8 cellular contexts compared by ENCODE assay signal in genomic region chr4:304987-305680, GRCh38. TPM values are rescaled to one million over a fixed set of nuclear protein-coding genes. Genes with fewer than 3 reads are reported as not detected.
DNase-seq lines count a peak whose midpoint lies in the region; FAIRE-seq and TF ChIP-seq lines count a peak whose summit lies in the region.

ZNF732 (minus strand) TSS chr4:305474; CDS start chr4:305310, 164 bp downstream.

- intact Hi-C loops in spleen (cut with DNase I; ENCODE audit: low total_unique reads): no loop called here

- in situ Hi-C loops in GM13977 (cut with MboI; ENCODE audit: low pct_unique_long_range_greater_than_20kb, low sequenced_read_pairs, unreplicated experiment): no loop called here

- H3K27me3 ChIP-seq in HL-60 (ENCODE audit: insufficient read depth, poor library complexity, severe bottlenecking) (no peaks in the 10 kb centered on the region), bronchial epithelial cell (ENCODE audit: control insufficient read depth, insufficient read depth, low read length) (no peaks in the 10 kb centered on the region), spleen (replicated peaks in 1 of 7) (peaks cover 0 to 22% (median 0%) of the 10 kb centered on the region in 7 donors)

- peaks cover 0 to 95% (median 87%) of the 10 kb centered on the region in 8 donors for H3K9me3 ChIP-seq in spleen

- no peak within 1 kb of the TSS for H3K4me3 Mint-ChIP-seq in activated naive CD4-positive, alpha-beta T cell treated with anti-CD3 and anti-CD28 coated beads, Interleukin-2, amount 10 ng/mL, durations not matched to agents 7 days and 5 days

- peaks cover 0 to 6% (median 0%) of the 10 kb centered on the region in 6 donors for H3K4me1 ChIP-seq in spleen

- peaks cover 51% of the 10 kb centered on the region for H3K9me3 Mint-ChIP-seq in activated naive CD4-positive, alpha-beta T cell treated with anti-CD3 and anti-CD28 coated beads, Interleukin-2, amount 10 ng/mL, durations not matched to agents 7 days and 5 days

- H3K27me3 Mint-ChIP-seq in activated naive CD4-positive, alpha-beta T cell treated with anti-CD3 and anti-CD28 coated beads, Interleukin-2, amount 10 ng/mL, durations not matched to agents 7 days and 5 days: peaks cover 26% of the 10 kb centered on the region

- H3K36me3 ChIP-seq in bronchial epithelial cell (ENCODE audit: control insufficient read depth, insufficient read depth, low read length) (no peaks in the 10 kb centered on the region), spleen (no peaks in the 10 kb centered on the region)

- H3K4me1 Mint-ChIP-seq in activated naive CD4-positive, alpha-beta T cell treated with anti-CD3 and anti-CD28 coated beads, Interleukin-2, amount 10 ng/mL, durations not matched to agents 7 days and 5 days: peaks cover 13% of the 10 kb centered on the region

- H3K36me3 Mint-ChIP-seq in activated naive CD4-positive, alpha-beta T cell treated with anti-CD3 and anti-CD28 coated beads, Interleukin-2, amount 10 ng/mL, durations not matched to agents 7 days and 5 days: peaks cover 7% of the 10 kb centered on the region

- DNase-seq in HL-60 (ENCODE audit: low read depth in 1 of 2, low spot score in 1 of 2): no peak
- DNase-seq in bronchial epithelial cell (ENCODE audit: low read depth): peak; percentile 79
- DNase-seq in iris pigment epithelial cell (ENCODE audit: low read depth): peak; percentile 93
- DNase-seq in spleen: no peak
- no peak for DNase-seq in NCI-H1048 (lab: John Stamatoyannopoulos, UW)
- no peak for DNase-seq in HT-29 (ENCODE audit: low spot score)
- no peak for DNase-seq in activated naive CD4-positive, alpha-beta T cell treated with anti-CD3 and anti-CD28 coated beads, Interleukin-2, amount 10 ng/mL, durations not matched to agents 7 days and 5 days
- no peak for DNase-seq in GM13977 (ENCODE audit: low spot score)

- no peak within 1 kb of the TSS for H3K4me3 ChIP-seq in HL-60 (replicated peaks; ENCODE audit: insufficient read depth, low read length)
- peak within 1 kb of the TSS; percentile 60 for H3K4me3 ChIP-seq in bronchial epithelial cell (ENCODE audit: low read depth, low read length)
- peak within 1 kb of the TSS; percentile 33 to 63 (median 36) for H3K4me3 ChIP-seq in spleen

- no peak for TF ChIP-seq POLR2A in spleen (IDR thresholded peaks at IDR 0.05)

- no peak within 1 kb of the TSS for H3K27ac Mint-ChIP-seq in activated naive CD4-positive, alpha-beta T cell treated with anti-CD3 and anti-CD28 coated beads, Interleukin-2, amount 10 ng/mL, durations not matched to agents 7 days and 5 days

- H3K27ac ChIP-seq in HL-60 (replicated peaks) (peak within 1 kb of the TSS; percentile 49), spleen (no peak within 1 kb of the TSS)

- FAIRE-seq in bronchial epithelial cell (lab: Jason Lieb, UNC): no peak

- CTCF ChIA-PET in activated naive CD4-positive, alpha-beta T cell treated with anti-CD3 and anti-CD28 coated beads, Interleukin-2, amount 10 ng/mL, durations not matched to agents 7 days and 5 days (lab: Charles Lee): no interaction called here

- WGBS in spleen, 5 donors: 16 to 21% (median 18%) methylated on average over 12 to 53 of the region's 53 CpGs

- TF ChIP-seq CTCF in HL-60 (IDR thresholded peaks at IDR 0.05; ENCODE audit: insufficient read depth, low read length) (no peak), bronchial epithelial cell (IDR thresholded peaks at IDR 0.05; ENCODE audit: insufficient read depth, low read length, severe bottlenecking) (no peak), spleen (IDR thresholded peaks at IDR 0.05 in 8 of 11, conservative IDR thresholded peaks at IDR 0.05 in 3 of 11) (no peak), GM13977 (IDR thresholded peaks at IDR 0.05; ENCODE audit: extremely low read depth, insufficient read depth, missing control alignments) (no peak)

RNA-seq across cellular contexts. Expression of gene ZNF732, which starts in this region (rescaled TPM):
- 0.77 and 0.79 TPM in 2 replicates for total RNA-seq in bronchial epithelial cell
- total RNA-seq in spleen: under 1 TPM in 3 of 7 donors, not detected in 4; 0.13 to 0.28 (median 0.22) TPM
- polyA plus RNA-seq in spleen: under 1 TPM in 1 of 3 donors, not detected in 2; 0.10 TPM
- not detected in 2 replicates for total RNA-seq in HT-29 (2014; rRNA removed; shearing (Covaris generic))

Comparison
In these comparisons a context has a peak if more than half of its experiments do, and no peak if none do; other contexts are left out.
1. Peak in DNase-seq and H3K4me3 ChIP-seq in bronchial epithelial cell; RNA of the gene not detected or under 1 TPM.